Comparison of ENCODE assay signal across 8 cellular contexts in genomic region chr10:95430231-95430951, GRCh38.
A peak's percentile ranks its signal among the peaks of the same experiment; 100 is the strongest.
DNase-seq lines count a peak whose midpoint lies in the region; ATAC-seq and TF ChIP-seq lines count a peak whose summit lies in the region.

No MANE protein-coding gene starts in this region.

- TF ChIP-seq EP300 in SK-N-SH (IDR thresholded peaks at IDR 0.05; ENCODE audit: borderline replicate concordance in 1 of 2, low read depth in 1 of 2, low read length in 1 of 2), result no peak

- no peaks in the 10 kb centered on the region for H3K9me2 ChIP-seq in SK-N-SH

- DNase-seq in NCI-H1105 treated with DMSO at 0.1 percent for 48 hours (lab: John Stamatoyannopoulos, UW) (peak; percentile 33), NCI-H1105 (lab: John Stamatoyannopoulos, UW) (no peak), HT1080 (ENCODE audit: low read depth) (peak; percentile 65), SK-N-SH (peak; percentile 81), adipocyte (ENCODE audit: low read depth) (peak; percentile 77), left ventricle myocardium superior (no peak), skeletal muscle cell (ENCODE audit: low read depth) (peak; percentile 11)

- TF ChIP-seq RAD21 in SK-N-SH (IDR thresholded peaks at IDR 0.05; ENCODE audit: low read length), result peak; percentile 95

- H3K9me3 ChIP-seq in SK-N-SH, result no peaks in the 10 kb centered on the region
- H3K9me3 ChIP-seq in adipocyte (ENCODE audit: control insufficient read depth, low read length), result no peaks in the 10 kb centered on the region

- H3K4me2 ChIP-seq in SK-N-SH, result no peak overlapping the region

- intact Hi-C loops in left ventricle myocardium superior (cut with micrococcal nuclease), result no loop called here

- H2AFZ ChIP-seq in SK-N-SH (ENCODE audit: low read depth), result no peak overlapping the region

- no peaks in the 10 kb centered on the region for H3K36me3 ChIP-seq in SK-N-SH (replicated peaks in 1 of 2; ENCODE audit: control insufficient read depth in 1 of 2, insufficient read depth in 2 of 2, low read length in 1 of 2)
- peaks cover 8% of the 10 kb centered on the region for H3K36me3 ChIP-seq in adipocyte (ENCODE audit: control insufficient read depth, insufficient read depth, low read length, severe bottlenecking)

- no peak overlapping the region for H3K27ac ChIP-seq in SK-N-SH (ENCODE audit: low read depth in 2 of 2, low read length in 1 of 2)

- no peaks in the 10 kb centered on the region for H4K20me1 ChIP-seq in SK-N-SH (ENCODE audit: insufficient read depth)

- H3K27me3 ChIP-seq in SK-N-SH (ENCODE audit: insufficient read depth), result no peaks in the 10 kb centered on the region
- H3K27me3 ChIP-seq in adipocyte (replicated peaks; ENCODE audit: control insufficient read depth, insufficient read depth, low read length), result no peaks in the 10 kb centered on the region

- CTCF ChIA-PET in SK-N-SH (lab: Yijun Ruan, JAX), result interaction anchor here (0.6 to 9.7 kb wide), 55 partner anchors 8 to 1030 kb away, joined by 3 to 162 read pairs (median 4); partner anchors contain the start of genes ALDH18A1 and SORBS1

- peak; percentile 97 for TF ChIP-seq CTCF in SK-N-SH (IDR thresholded peaks at IDR 0.05)

- H3K4me3 ChIP-seq in SK-N-SH (ENCODE audit: low read depth in 2 of 2, low read length in 1 of 2) (no peak overlapping the region; a peak in 1 of 4 replicates), adipocyte (ENCODE audit: low read length) (no peak overlapping the region), skeletal muscle cell (ENCODE audit: low read depth, low read length) (no peak overlapping the region)

- 30% methylated on average over 12 of the region's 12 CpGs for WGBS in SK-N-SH (ENCODE audit: low lambda C conversion rate)

- ATAC-seq in GM21526 (IDR thresholded peaks at IDR 0.05; ENCODE audit: low FRiP score, unreplicated experiment) (peak; percentile 88), left ventricle myocardium superior (peak; percentile 74)

- no peaks in the 10 kb centered on the region for H3K79me2 ChIP-seq in SK-N-SH (ENCODE audit: insufficient read depth)

- POLR2A ChIA-PET in SK-N-SH (lab: Yijun Ruan, JAX), result interaction anchor here (0.5 kb wide), 1 partner anchor 17 kb away, joined by 3 read pairs; no protein-coding TSS in a partner anchor

- H3K4me1 ChIP-seq in SK-N-SH (ENCODE audit: control insufficient read depth in 1 of 2, insufficient read depth in 2 of 2, low read depth in 1 of 2, low read length in 1 of 2), result peaks cover 0 to 12% of the 10 kb centered on the region in 2 experiments; a peak in 2 of 4 replicates
- H3K4me1 ChIP-seq in adipocyte (ENCODE audit: control insufficient read depth, insufficient read depth, low read length), result peaks cover 4% of the 10 kb centered on the region

- no peak overlapping the region for H3K9ac ChIP-seq in SK-N-SH
- no peak overlapping the region for H3K9ac ChIP-seq in adipocyte (ENCODE audit: low read length)

- H3F3A ChIP-seq in SK-N-SH (replicated peaks; ENCODE audit: insufficient read depth), result no peaks in the 10 kb centered on the region

TF ChIP-seq in SK-N-SH, 30 proteins besides CTCF, POLR2A, EP300 and RAD21:
- TF ChIP-seq MEF2A (IDR thresholded peaks at IDR 0.05; ENCODE audit: borderline replicate concordance, low read depth) (no peak), SMC3 (IDR thresholded peaks at IDR 0.05; ENCODE audit: low read depth, low read length) (peak; percentile 94)

Comparison
In these comparisons a context has a peak if more than half of its experiments do, and no peak if none do; other contexts are left out.
1. DNase-seq: peak in NCI-H1105 treated with DMSO at 0.1 percent for 48 hours (single experiment), HT1080 (single experiment), SK-N-SH (single experiment), adipocyte (single experiment) and skeletal muscle cell (single experiment); none in NCI-H1105 (single experiment) and left ventricle myocardium superior (single experiment).